In the genomic region with DNA sequence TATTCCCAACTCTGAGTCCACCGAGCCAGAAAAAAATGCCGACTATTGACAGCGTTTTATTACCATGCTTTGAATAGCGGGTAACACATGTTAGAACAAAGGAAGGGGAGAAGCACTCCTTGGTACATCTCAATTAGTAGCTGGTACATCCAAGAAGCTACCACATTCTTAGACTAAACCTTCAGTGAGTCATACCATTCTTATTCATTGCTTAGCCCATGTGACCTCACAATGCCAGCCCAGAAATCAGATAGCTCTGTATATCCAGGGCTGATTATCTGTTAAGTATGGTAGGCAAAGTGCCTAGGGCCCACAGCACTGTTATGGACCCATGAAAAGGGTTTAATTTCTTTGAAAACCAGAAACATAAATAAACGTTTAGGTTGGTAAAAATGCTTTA, we compare ENCODE assay signal across 31 cellular contexts. TPM values are rescaled to one million over a fixed set of nuclear protein-coding genes. Genes with fewer than 3 reads are reported as not detected.
"Had no signal": no experiment of that assay in that cellular context is flagged by ENCODE, and none has a peak within 500 bp of the region (broad histone marks: within the 10 kb centered on the region; RNA-seq: fewer than 3 reads in every experiment).

No MANE protein-coding gene starts in this region.

- H3K36me3 ChIP-seq: colonic mucosa, gastrocnemius medialis, stomach, thyroid gland, upper lobe of right lung had no signal

- H3K27me3 ChIP-seq: colonic mucosa, hepatocyte, thyroid gland, upper lobe of right lung had no signal

- H3K4me1 ChIP-seq: colonic mucosa, gastrocnemius medialis, thyroid gland, upper lobe of right lung had no signal

- DNase-seq: activated CD4-positive, alpha-beta memory T cell treated with anti-CD3 and anti-CD28 coated beads, Interleukin-2, amount 10 ng/mL, durations not matched to agents 7 days and 5 days; activated CD4-positive, alpha-beta T cell treated with anti-CD3 and anti-CD28 coated beads for 1 hour; activated CD4-positive, alpha-beta T cell treated with anti-CD3 and anti-CD28 coated beads, Interleukin-2, amount 10 ng/mL, durations not matched to agents 7 days and 5 days; activated gamma-delta T cell treated with Interleukin-2 at 50 U/mL for 16 hours; activated naive CD4-positive, alpha-beta T cell treated with anti-CD3 and anti-CD28 coated beads, Interleukin-2, amount 50 U/mL, for 16 hours; activated T-cell treated with anti-CD3 and anti-CD28 coated beads, Interleukin-2, amount 50 U/mL, for 4 hours; amygdala; cerebellar nuclear complex; colonic mucosa; effector CD8-positive, alpha-beta T cell; gastrocnemius medialis; immature natural killer cell; kidney; natural killer cell; retina; small intestine; stimulated activated CD4-positive, alpha-beta T cell treated with anti-CD3 and anti-CD28 coated beads, Interleukin-1b, Interleukin-23, amount 100 ng/mL, for 48 hours; stimulated activated CD4-positive, alpha-beta T cell treated with anti-CD3 and anti-CD28 coated beads, Interleukin-4, amount 100 ng/mL, for 4 hours; stimulated activated CD8-positive, alpha-beta memory T cell treated with anti-CD3 and anti-CD28 coated beads, Interleukin-4, amount 100 ng/mL, for 48 hours; stomach; SW 1271; T-helper 9 cell; thyroid gland; upper lobe of right lung had no signal

- H3K4me3 ChIP-seq: colonic mucosa, gastrocnemius medialis, hepatocyte, stomach, thyroid gland, upper lobe of right lung had no signal

- H3K27ac ChIP-seq: colonic mucosa, gastrocnemius medialis, hepatocyte, stomach, thyroid gland, upper lobe of right lung had no signal

- ATAC-seq: activated T-cell treated with anti-CD3 and anti-CD28 coated beads, Interleukin-2, amount 50 U/mL, for 4 hours; activated T-helper 17 cell treated with anti-CD3 and anti-CD28 coated beads, Interleukin-2, amount 50 U/mL, for 72 hours; gastrocnemius medialis; natural killer cell; sciatic nerve; stimulated activated memory B cell treated with anti-CD40 and anti-IgM and Interleukin-4, amounts not matched to agents 10 μg/mL and 1 μg/mL and 100 μg/mL, for 72 hours; upper lobe of right lung had no signal

- H3K9me3 ChIP-seq: colonic mucosa, gastrocnemius medialis, stomach, thyroid gland, upper lobe of right lung had no signal

RNA-seq across cellular contexts. Expression of gene DCX, which starts 25.1 kb away (rescaled TPM):
- total RNA-seq: activated CD4-positive, alpha-beta memory T cell treated with anti-CD3 and anti-CD28 coated beads, Interleukin-2, amount 10 ng/mL, durations not matched to agents 7 days and 5 days; activated CD4-positive, alpha-beta T cell treated with anti-CD3 and anti-CD28 coated beads, Interleukin-2, amount 10 ng/mL, durations not matched to agents 7 days and 5 days; activated T-cell treated with anti-CD3 and anti-CD28 coated beads, Interleukin-2, amount 50 U/mL, for 4 hours; activated T-helper 17 cell treated with anti-CD3 and anti-CD28 coated beads, Interleukin-2, amount 50 U/mL, for 72 hours; dermis microvascular lymphatic vessel endothelial cell; epithelial cell of proximal tubule; gastrocnemius medialis; natural killer cell; osteoblast; sciatic nerve; thyroid gland; upper lobe of right lung had no signal
- polyA plus RNA-seq: immature natural killer cell had no signal
